ENCODE assay signal across 9 cellular contexts in the genomic region with DNA sequence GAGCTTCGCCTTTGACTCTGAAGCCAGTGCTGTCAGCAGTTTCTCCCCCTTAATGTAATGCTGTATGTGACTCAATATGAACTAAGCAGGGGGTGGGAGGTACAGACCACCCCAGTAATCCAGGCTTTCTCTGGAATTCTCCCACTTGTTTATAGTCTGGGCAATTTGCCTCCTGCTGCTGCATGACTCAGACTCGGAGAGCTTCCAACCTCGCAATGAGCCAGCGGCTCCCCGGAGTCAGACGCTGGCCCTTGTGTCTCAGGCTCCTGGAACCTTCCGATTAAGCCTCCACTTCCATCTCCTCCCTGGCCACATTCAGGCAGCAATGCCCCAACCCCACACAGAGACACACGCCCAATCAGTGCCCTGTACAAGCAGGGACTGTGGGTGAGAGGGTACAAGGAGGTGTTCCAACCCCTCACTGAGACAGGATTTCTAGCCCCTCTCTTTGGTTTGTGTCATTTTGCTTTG.
A peak's percentile ranks its signal among the peaks of the same experiment; 100 is the strongest.
DNase-seq lines count a peak whose midpoint lies in the region; ATAC-seq and TF ChIP-seq lines count a peak whose summit lies in the region.
"Had no signal": no experiment of that assay in that cellular context is flagged by ENCODE, and none has a peak within 500 bp of the region (broad histone marks: within the 10 kb centered on the region; RNA-seq: fewer than 3 reads in every experiment).

No MANE protein-coding gene starts in this region.

- H3K27ac ChIP-seq in left lung, result peak overlapping the region in 1 of 2 donors; percentile 77

- no peak overlapping the region for H3K4me3 ChIP-seq in choroid plexus epithelial cell (ENCODE audit: low read depth, low read length)
- no peak overlapping the region for H3K4me3 ChIP-seq in left lung

- peak; percentile 23 to 44 for DNase-seq in SHP77 (lab: John Stamatoyannopoulos, UW)
- no peak for DNase-seq in SHP77 treated with DMSO at 0.1 percent for 48 hours (lab: John Stamatoyannopoulos, UW)
- DNase-seq in choroid plexus epithelial cell (ENCODE audit: low read depth), result peak; percentile 99
- DNase-seq in left lung, result peak in 1 of 2 donors; percentile 54
- DNase-seq in ureter (ENCODE audit: low spot score), result peak; percentile 49
- no peak for DNase-seq in HT-29 (ENCODE audit: low spot score)
- no peak for DNase-seq in NCI-H526 (lab: John Stamatoyannopoulos, UW)
- no peak for DNase-seq in NCI-H187 (lab: John Stamatoyannopoulos, UW)
- DNase-seq: CD4-positive, CD25-positive, alpha-beta regulatory T cell had no signal

- H3K9me3 ChIP-seq in left lung, result peaks cover 0 to 9% of the 10 kb centered on the region in 2 donors

- H3K27me3 ChIP-seq in left lung, result peaks cover 0 to 14% of the 10 kb centered on the region in 2 donors

- TF ChIP-seq CTCF in choroid plexus epithelial cell (conservative IDR thresholded peaks at IDR 0.05; ENCODE audit: low read depth, low read length) (no peak), left lung (IDR thresholded peaks at IDR 0.05) (no peak)

- no peaks in the 10 kb centered on the region for H3K36me3 ChIP-seq in left lung

- H3K4me1 ChIP-seq in left lung, result no peaks in the 10 kb centered on the region

- peak; percentile 86 for ATAC-seq in left lung

- intact Hi-C loops in left lung (cut with DNase I), result no loop called here

Comparison
In these comparisons a context has a peak if more than half of its experiments do, and no peak if none do; other contexts are left out.
1. DNase-seq: peak in SHP77 (2 of 2), choroid plexus epithelial cell (single experiment) and ureter (single experiment); none in SHP77 treated with DMSO at 0.1 percent for 48 hours (single experiment), HT-29 (single experiment), NCI-H526 (0 of 2) and NCI-H187 (0 of 2).